ENCODE assay signal across 8 cellular contexts in genomic region chr2:20350753-20351554, GRCh38. TPM values are rescaled to one million over a fixed set of nuclear protein-coding genes. Genes with fewer than 3 reads are reported as not detected.
A peak's percentile ranks its signal among the peaks of the same experiment; 100 is the strongest.
DNase-seq lines count a peak whose midpoint lies in the region; ATAC-seq, FAIRE-seq and TF ChIP-seq lines count a peak whose summit lies in the region.

PUM2 (minus strand) TSS chr2:20350844; CDS start chr2:20327360, 23,484 bp downstream.

- DNase-seq in GM12892 (ENCODE audit: insufficient read length) (peak; percentile 86), NCI-H1436 (lab: John Stamatoyannopoulos, UW) (peak; percentile 94), SW480 (ENCODE audit: low spot score) (peak; percentile 98), Right ventricle myocardium superior (peak; percentile 96), pancreas (peak; percentile 92 to 97 (median 95)), thyroid gland (peak; percentile 95)
- peak; percentile 92 for DNase-seq in activated naive CD8-positive, alpha-beta T cell treated with anti-CD3 and anti-CD28 coated beads, Interleukin-2, amount 50 U/mL, for 24 hours

- TF ChIP-seq CTCF in pancreas (IDR thresholded peaks at IDR 0.05) (no peak), thyroid gland (IDR thresholded peaks at IDR 0.05) (peak in 1 of 6 experiments; percentile 9)

- FAIRE-seq in GM12892 (lab: Jason Lieb, UNC): peak; percentile 92
- FAIRE-seq in pancreas (lab: Jason Lieb, UNC): no peak

- H3K27ac ChIP-seq in pancreas: peak within 1 kb of the TSS; percentile 95 to 96 (median 96)
- peak within 1 kb of the TSS; percentile 92 to 98 (median 97) for H3K27ac ChIP-seq in thyroid gland

- H3K27me3 Mint-ChIP-seq in activated naive CD8-positive, alpha-beta T cell treated with anti-CD3 and anti-CD28 coated beads, Interleukin-2, amount 50 U/mL, for 24 hours: peaks cover 3% of the 10 kb centered on the region

- intact Hi-C loops in Right ventricle myocardium superior (cut with DNase I) (no loop called here), pancreas (cut with DNase I) (no loop called here), thyroid gland (cut with DNase I) (no loop called here)

- peaks cover 17 to 38% (median 33%) of the 10 kb centered on the region in 3 donors for H3K4me1 ChIP-seq in pancreas
- H3K4me1 ChIP-seq in thyroid gland: peaks cover 40 to 44% of the 10 kb centered on the region in 2 donors

- H3K27me3 ChIP-seq in pancreas: no peaks in the 10 kb centered on the region
- H3K27me3 ChIP-seq in thyroid gland: no peaks in the 10 kb centered on the region

- no peaks in the 10 kb centered on the region for H3K9me3 Mint-ChIP-seq in activated naive CD8-positive, alpha-beta T cell treated with anti-CD3 and anti-CD28 coated beads, Interleukin-2, amount 50 U/mL, for 24 hours

- H3K36me3 Mint-ChIP-seq in activated naive CD8-positive, alpha-beta T cell treated with anti-CD3 and anti-CD28 coated beads, Interleukin-2, amount 50 U/mL, for 24 hours (ENCODE audit: low read depth): peaks cover 21% of the 10 kb centered on the region

- H3K4me1 Mint-ChIP-seq in activated naive CD8-positive, alpha-beta T cell treated with anti-CD3 and anti-CD28 coated beads, Interleukin-2, amount 50 U/mL, for 24 hours: peaks cover 33% of the 10 kb centered on the region

- H3K36me3 ChIP-seq in pancreas (no peaks in the 10 kb centered on the region), thyroid gland (no peaks in the 10 kb centered on the region)

- WGBS in pancreas, 2 donors: 0 to 1% methylated on average over 42 to 64 of the region's 70 CpGs
- 0 to 1% methylated on average over 25 to 34 of the region's 70 CpGs for WGBS in thyroid gland, 2 donors

- TF ChIP-seq POLR2A in GM12892 (IDR thresholded peaks at IDR 0.05; ENCODE audit: low read depth, low read length): peak; percentile 83
- peak; percentile 8 to 83 for TF ChIP-seq POLR2A in thyroid gland (IDR thresholded peaks at IDR 0.05)

- peak within 1 kb of the TSS; percentile 73 to 87 (median 80) for H3K4me3 ChIP-seq in pancreas
- peak within 1 kb of the TSS; percentile 90 to 93 (median 91) for H3K4me3 ChIP-seq in thyroid gland (replicated peaks in 1 of 3)

- no peaks in the 10 kb centered on the region for H3K9me3 ChIP-seq in pancreas
- H3K9me3 ChIP-seq in thyroid gland: no peaks in the 10 kb centered on the region

- peak; percentile 89 for ATAC-seq in HG02840 (IDR thresholded peaks at IDR 0.05; ENCODE audit: low FRiP score, unreplicated experiment)
- ATAC-seq in activated naive CD8-positive, alpha-beta T cell treated with anti-CD3 and anti-CD28 coated beads, Interleukin-2, amount 50 U/mL, for 24 hours: peak; percentile 87
- peak; percentile 97 for ATAC-seq in Right ventricle myocardium superior (ENCODE audit: poor library complexity)
- ATAC-seq in pancreas: peak; percentile 89 to 96 (median 92)

- peak within 1 kb of the TSS; percentile 93 for H3K27ac Mint-ChIP-seq in activated naive CD8-positive, alpha-beta T cell treated with anti-CD3 and anti-CD28 coated beads, Interleukin-2, amount 50 U/mL, for 24 hours

- H3K4me3 Mint-ChIP-seq in activated naive CD8-positive, alpha-beta T cell treated with anti-CD3 and anti-CD28 coated beads, Interleukin-2, amount 50 U/mL, for 24 hours: no peak within 1 kb of the TSS

RNA-seq across cellular contexts. Expression of gene PUM2, which starts in this region (rescaled TPM):
- polyA plus RNA-seq in GM12892 (2012; ENCODE audit: missing spikeins): 56.2 TPM
- total RNA-seq in Right ventricle myocardium superior (70.9 TPM), pancreas (10 to 100 TPM; 36.3 to 70.2 (median 44.2) TPM), thyroid gland (100 to 1,000 TPM in 1 of 4 donors, 10 to 100 TPM in 3; 87.5 to 102 (median 91.8) TPM)
- polyA plus RNA-seq in pancreas: 10 to 100 TPM; 17.0 to 23.4 TPM

Comparison
In these comparisons a context has a peak if more than half of its experiments do, and no peak if none do; other contexts are left out.
1. Peak in every context shown above with its lines: DNase-seq, ATAC-seq, H3K4me3 ChIP-seq and H3K27ac ChIP-seq.